Comparison of ENCODE assay signal across 9 cellular contexts in the genomic region with DNA sequence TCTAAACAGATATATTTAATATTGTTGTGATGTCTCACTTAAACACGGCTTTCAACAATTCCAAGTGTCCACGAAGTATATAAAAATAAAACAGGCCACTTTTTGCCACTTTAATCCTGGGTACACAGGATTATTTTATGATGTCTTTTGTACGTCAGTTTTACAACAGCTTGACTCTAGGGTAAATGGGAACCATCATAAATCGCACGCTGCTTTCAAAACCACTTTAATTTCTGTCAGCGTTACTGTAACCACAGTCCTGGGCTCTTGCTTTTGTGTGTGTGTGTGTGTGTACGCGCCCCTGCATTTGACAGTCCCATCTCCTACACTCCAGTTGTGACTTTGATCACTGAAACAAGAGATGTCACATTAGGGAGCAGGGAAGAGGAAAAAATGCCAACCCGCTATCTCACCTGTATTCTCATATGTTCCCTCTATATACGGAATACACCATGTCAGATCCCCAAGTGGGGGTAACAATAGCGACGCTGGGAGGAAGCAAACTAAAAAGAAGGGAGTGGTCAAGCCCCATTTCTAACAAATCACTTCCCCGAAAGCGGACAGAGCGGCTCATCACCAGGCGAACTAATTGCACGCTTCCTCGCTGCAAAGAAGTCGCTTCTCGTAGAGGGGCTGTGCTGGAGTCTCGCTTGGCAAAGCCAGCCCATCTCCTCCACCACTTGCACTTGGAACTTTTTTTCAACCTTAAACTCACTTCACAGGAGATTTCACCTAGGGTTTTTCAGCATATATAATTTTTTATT. TPM values are rescaled to one million over a fixed set of nuclear protein-coding genes. Genes with fewer than 3 reads are reported as not detected.
A peak's percentile ranks its signal among the peaks of the same experiment; 100 is the strongest.
DNase-seq lines count a peak whose midpoint lies in the region; ATAC-seq and TF ChIP-seq lines count a peak whose summit lies in the region.
"Had no signal": no experiment of that assay in that cellular context is flagged by ENCODE, and none has a peak within 500 bp of the region (broad histone marks: within the 10 kb centered on the region; RNA-seq: fewer than 3 reads in every experiment).

No MANE protein-coding gene starts in this region.

- H3K4me3 ChIP-seq in cardiac muscle cell (peak overlapping the region; percentile 78), dorsolateral prefrontal cortex (peak overlapping the region in 55 of 59 donors; percentile 37 to 73 (median 60)), uterus (peak overlapping the region; percentile 69 to 97)

- H3K9me3 ChIP-seq in cardiac muscle cell (ENCODE audit: low read depth) (no peaks in the 10 kb centered on the region), uterus (no peaks in the 10 kb centered on the region)

- H3K36me3 ChIP-seq in cardiac muscle cell = no peaks in the 10 kb centered on the region
- no peaks in the 10 kb centered on the region for H3K36me3 ChIP-seq in uterus

- TF ChIP-seq POLR2A in uterus (IDR thresholded peaks at IDR 0.05) = no peak

- peak overlapping the region; percentile 93 for H3K4me3 Mint-ChIP-seq in mesothelial cell of epicardium

- H3K27me3 ChIP-seq in cardiac muscle cell (peaks cover 97% of the 10 kb centered on the region), dorsolateral prefrontal cortex (peaks cover 0 to 87% (median 40%) of the 10 kb centered on the region in 45 donors), uterus (no peaks in the 10 kb centered on the region)

- H3K27ac Mint-ChIP-seq in mesothelial cell of epicardium = peak overlapping the region; percentile 88

- peaks cover 62% of the 10 kb centered on the region for H3K4me1 Mint-ChIP-seq in mesothelial cell of epicardium

- no peak for ATAC-seq in Right ventricle myocardium inferior
- no peak for ATAC-seq in HG02981 (IDR thresholded peaks at IDR 0.05; ENCODE audit: unreplicated experiment)
- ATAC-seq in activated CD4-positive, CD25-positive, alpha-beta regulatory T cell treated with anti-CD3 and anti-CD28 coated beads, Interleukin-2, amount 50 U/mL, for 24 hours = no peak

- H3K27ac ChIP-seq in cardiac muscle cell (no peak overlapping the region), dorsolateral prefrontal cortex (peak overlapping the region in 6 of 59 donors; percentile 23 to 76 (median 55)), uterus (peak overlapping the region; percentile 96 to 99)

- no peaks in the 10 kb centered on the region for H3K9me3 Mint-ChIP-seq in mesothelial cell of epicardium

- H3K4me1 ChIP-seq in cardiac muscle cell (ENCODE audit: low read depth) (peaks cover 11% of the 10 kb centered on the region), uterus (no peaks in the 10 kb centered on the region)

- TF ChIP-seq CTCF in cardiac muscle cell (IDR thresholded peaks at IDR 0.05; ENCODE audit: low read depth, low read length) (no peak), dorsolateral prefrontal cortex (IDR thresholded peaks at IDR 0.05 in 54 of 56, conservative IDR thresholded peaks at IDR 0.05 in 2 of 56; ENCODE audit: low read depth in 1 of 56, partially characterized antibody in 56 of 56) (no peak), mesothelial cell of epicardium (IDR thresholded peaks at IDR 0.05; ENCODE audit: unreplicated experiment) (no peak), uterus (IDR thresholded peaks at IDR 0.05) (no peak)

- intact Hi-C loops in Right ventricle myocardium inferior (cut with DNase I) = loop anchor here (5.0 kb wide), 1 partner anchor 142 kb away; no protein-coding TSS in a partner anchor
- intact Hi-C loops in dorsolateral prefrontal cortex (cut with DNase I) = no loop called here
- intact Hi-C loops in uterus (cut with DNase I; ENCODE audit: low total_unique reads) = no loop called here

- no peaks in the 10 kb centered on the region for H3K27me3 Mint-ChIP-seq in mesothelial cell of epicardium (ENCODE audit: low read depth)

- no peaks in the 10 kb centered on the region for H3K36me3 Mint-ChIP-seq in mesothelial cell of epicardium

- DNase-seq in cardiac muscle cell (ENCODE audit: low read depth in 1 of 2, low spot score in 1 of 2) (peak; percentile 28 to 55), Right ventricle myocardium inferior (ENCODE audit: missing footprints) (no peak), dorsolateral prefrontal cortex (no peak), mesothelial cell of epicardium (ENCODE audit: low spot score in 2 of 2, unreplicated experiment in 2 of 2) (no peak), uterus (peak; percentile 43 to 58), A172 (ENCODE audit: low spot score) (no peak)

RNA-seq across cellular contexts. Expression of a gene that starts 1.1 kb away (rescaled TPM):
- total RNA-seq in cardiac muscle cell (0.54 and 3.2 TPM in 2 replicates), Right ventricle myocardium inferior (4.3 TPM), dorsolateral prefrontal cortex (10 to 100 TPM in 1 of 120 experiments, 1 to 10 TPM in 116, under 1 TPM in 3; 0.72 to 12.5 (median 3.7) TPM), mesothelial cell of epicardium (45.1 to 52.1 TPM (median 46.4 TPM) in 3 replicates), uterus (100 to 1,000 TPM in 1 of 4 donors, 10 to 100 TPM in 3; 85.9 to 293 (median 93.4) TPM)
- polyA plus RNA-seq in cardiac muscle cell = 0.55 and 1.5 TPM in 2 replicates
- 9.9 and 10.9 TPM in 2 replicates for total RNA-seq in A172 (2014; rRNA removed; shearing (Covaris generic))
- total RNA-seq: T-helper 1 cell treated with Interleukin-12 subunit alpha and Interleukin-12 subunit beta and Interleukin-4 antibody, amounts not matched to agents 30 ng/mL and 1 ng/mL, for 36 hours had no signal

Comparison
In these comparisons a context has a peak if more than half of its experiments do, and no peak if none do; other contexts are left out.
1. DNase-seq: peak in cardiac muscle cell (2 of 2) and uterus (2 of 2); none in Right ventricle myocardium inferior (single experiment), dorsolateral prefrontal cortex (0 of 10), mesothelial cell of epicardium (0 of 2) and A172 (single experiment).
2. Peak in every context shown above with its lines, with median percentiles within 50 percentile points of each other: H3K4me3 ChIP-seq.